In the genomic region with DNA sequence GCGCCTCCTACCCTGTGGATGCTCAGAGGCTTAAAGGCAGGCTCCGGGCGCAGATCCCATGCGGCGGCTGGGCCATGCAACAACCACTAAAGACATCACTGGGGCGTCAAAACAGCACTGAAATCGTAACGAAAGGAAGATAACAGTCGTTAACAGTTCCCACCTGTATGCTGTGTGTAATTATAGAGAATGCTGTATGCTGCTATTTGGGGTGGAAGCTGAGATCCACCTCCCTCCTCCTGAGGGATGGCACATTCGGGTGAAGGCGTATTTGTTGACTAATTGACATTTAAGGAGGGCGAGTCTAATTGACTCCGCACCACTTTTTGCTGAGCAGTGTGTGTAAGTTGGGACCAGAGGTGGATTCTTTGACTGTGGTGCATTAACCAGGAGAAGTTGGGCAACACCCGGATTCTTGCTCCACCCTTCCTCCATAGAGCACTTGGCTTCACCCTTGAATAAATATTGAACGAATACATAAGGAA, we compare ENCODE assay signal across 8 cellular contexts. TPM values are rescaled to one million over a fixed set of nuclear protein-coding genes. Genes with fewer than 3 reads are reported as not detected.
DNase-seq lines count a peak whose midpoint lies in the region; TF ChIP-seq lines count a peak whose summit lies in the region.

No MANE protein-coding gene starts in this region.

- H3K4me3 Mint-ChIP-seq in activated naive CD4-positive, alpha-beta T cell treated with anti-CD3 and anti-CD28 coated beads for 36 hours = peak overlapping the region; percentile 95

- H3K36me3 ChIP-seq in HEK293 (ENCODE audit: control insufficient read depth in 2 of 2, insufficient read depth in 1 of 2, low read length in 2 of 2) (peaks cover 0 to 13% of the 10 kb centered on the region in 2 experiments; a peak in 1 of 3 replicates), osteoblast (ENCODE audit: insufficient read depth, low read length) (peaks cover 3% of the 10 kb centered on the region)

- peak overlapping the region; percentile 98 for H3K4me2 ChIP-seq in osteoblast (ENCODE audit: insufficient read depth, low read length)

- H3K27me3 Mint-ChIP-seq in activated naive CD4-positive, alpha-beta T cell treated with anti-CD3 and anti-CD28 coated beads for 36 hours (ENCODE audit: low read depth) = peaks cover 1% of the 10 kb centered on the region

- peak; percentile 62 for DNase-seq in activated naive CD4-positive, alpha-beta T cell treated with anti-CD3 and anti-CD28 coated beads for 36 hours
- no peak for DNase-seq in activated naive CD4-positive, alpha-beta T cell (lab: John Stamatoyannopoulos, UW)
- DNase-seq in M059J (ENCODE audit: low read depth) (peak; percentile 54), fibroblast of the conjunctiva (ENCODE audit: low read depth) (peak; percentile 5), osteoblast (ENCODE audit: insufficient read length, low spot score, missing footprints) (peak; percentile 29), NCI-H2196 treated with DMSO at 0.1 percent for 48 hours (lab: John Stamatoyannopoulos, UW; ENCODE audit: unreplicated experiment) (no peak)
- DNase-seq in activated CD4-positive, alpha-beta T cell treated with anti-CD3 and anti-CD28 coated beads, Interleukin-2, amount 50 U/mL, for 4 hours = peak; percentile 52 to 57

- CTCF ChIA-PET in activated naive CD4-positive, alpha-beta T cell treated with anti-CD3 and anti-CD28 coated beads for 36 hours (lab: Charles Lee) = no interaction called here
- CTCF ChIA-PET in HEK293 (lab: Yijun Ruan, JAX) = no interaction called here

- peak overlapping the region; percentile 100 for H2AFZ ChIP-seq in osteoblast (ENCODE audit: low read length)

- POLR2A ChIA-PET in HEK293 (lab: Yijun Ruan, JAX) = interaction anchor here (1.3 to 2.6 kb wide), 4 partner anchors 24 to 229 kb away, joined by 3 to 11 read pairs (median 4); a partner anchor contains a TSS

- peak overlapping the region; percentile 92 for H3K27ac Mint-ChIP-seq in activated naive CD4-positive, alpha-beta T cell treated with anti-CD3 and anti-CD28 coated beads for 36 hours

- H3K27ac ChIP-seq in HEK293 (ENCODE audit: extremely low read depth, low read depth, low read length) (peak overlapping the region; percentile 73; the same call in 1 of the 2 replicates), osteoblast (ENCODE audit: low read depth, low read length) (peak overlapping the region; percentile 96)

- H3K27me3 ChIP-seq in osteoblast (ENCODE audit: insufficient read depth, low read length) = no peaks in the 10 kb centered on the region

- H3K9me3 ChIP-seq in HEK293 (ENCODE audit: control insufficient read depth, insufficient read depth, low read depth, low read length) (no peaks in the 10 kb centered on the region), osteoblast (ENCODE audit: low read depth, low read length) (no peaks in the 10 kb centered on the region)

- H4K20me1 ChIP-seq in osteoblast (ENCODE audit: insufficient read depth, low read length) = peaks cover 11% of the 10 kb centered on the region

- peaks cover 30% of the 10 kb centered on the region for H3K79me2 ChIP-seq in osteoblast (ENCODE audit: insufficient read depth, low read length)

- peaks cover 15% of the 10 kb centered on the region for H3K4me1 Mint-ChIP-seq in activated naive CD4-positive, alpha-beta T cell treated with anti-CD3 and anti-CD28 coated beads for 36 hours (ENCODE audit: low read depth)

- no peaks in the 10 kb centered on the region for H3K36me3 Mint-ChIP-seq in activated naive CD4-positive, alpha-beta T cell treated with anti-CD3 and anti-CD28 coated beads for 36 hours (ENCODE audit: low read depth)

- TF ChIP-seq CTCF in HEK293 (tag by site-specific recombination; IDR thresholded peaks at IDR 0.05) (no peak), osteoblast (IDR thresholded peaks at IDR 0.05; ENCODE audit: extremely low read depth, low read depth, low read length) (no peak)

- no peaks in the 10 kb centered on the region for H3K9me3 Mint-ChIP-seq in activated naive CD4-positive, alpha-beta T cell treated with anti-CD3 and anti-CD28 coated beads for 36 hours

- H3K4me3 ChIP-seq in HEK293 (ENCODE audit: low read depth, low read length) (peak overlapping the region; percentile 83), osteoblast (ENCODE audit: insufficient read depth, low read length) (peak overlapping the region; percentile 100)

- intact Hi-C loops in activated naive CD4-positive, alpha-beta T cell treated with anti-CD3 and anti-CD28 coated beads for 36 hours (cut with micrococcal nuclease) = loop anchor here (1.0 to 5.0 kb wide), 3 partner anchors 221 to 1607 kb away; a partner anchor contains a TSS

- H3K4me1 ChIP-seq in HEK293 (ENCODE audit: control insufficient read depth, insufficient read depth, low read length) = no peaks in the 10 kb centered on the region
- peaks cover 14% of the 10 kb centered on the region for H3K4me1 ChIP-seq in osteoblast (ENCODE audit: insufficient read depth, low read length)

TF ChIP-seq in HEK293, 187 proteins besides CTCF, POLR2A, EP300 and RAD21 (continues in another document):
- TF ChIP-seq ZNF350 (tag by site-specific recombination; IDR thresholded peaks at IDR 0.05) = no peak
- no peak for TF ChIP-seq ZBTB48 (tag by site-specific recombination; IDR thresholded peaks at IDR 0.05)
- no peak for TF ChIP-seq SALL2 (tag by site-specific recombination; IDR thresholded peaks at IDR 0.05; ENCODE audit: borderline replicate concordance)
- TF ChIP-seq, protein P1, sequence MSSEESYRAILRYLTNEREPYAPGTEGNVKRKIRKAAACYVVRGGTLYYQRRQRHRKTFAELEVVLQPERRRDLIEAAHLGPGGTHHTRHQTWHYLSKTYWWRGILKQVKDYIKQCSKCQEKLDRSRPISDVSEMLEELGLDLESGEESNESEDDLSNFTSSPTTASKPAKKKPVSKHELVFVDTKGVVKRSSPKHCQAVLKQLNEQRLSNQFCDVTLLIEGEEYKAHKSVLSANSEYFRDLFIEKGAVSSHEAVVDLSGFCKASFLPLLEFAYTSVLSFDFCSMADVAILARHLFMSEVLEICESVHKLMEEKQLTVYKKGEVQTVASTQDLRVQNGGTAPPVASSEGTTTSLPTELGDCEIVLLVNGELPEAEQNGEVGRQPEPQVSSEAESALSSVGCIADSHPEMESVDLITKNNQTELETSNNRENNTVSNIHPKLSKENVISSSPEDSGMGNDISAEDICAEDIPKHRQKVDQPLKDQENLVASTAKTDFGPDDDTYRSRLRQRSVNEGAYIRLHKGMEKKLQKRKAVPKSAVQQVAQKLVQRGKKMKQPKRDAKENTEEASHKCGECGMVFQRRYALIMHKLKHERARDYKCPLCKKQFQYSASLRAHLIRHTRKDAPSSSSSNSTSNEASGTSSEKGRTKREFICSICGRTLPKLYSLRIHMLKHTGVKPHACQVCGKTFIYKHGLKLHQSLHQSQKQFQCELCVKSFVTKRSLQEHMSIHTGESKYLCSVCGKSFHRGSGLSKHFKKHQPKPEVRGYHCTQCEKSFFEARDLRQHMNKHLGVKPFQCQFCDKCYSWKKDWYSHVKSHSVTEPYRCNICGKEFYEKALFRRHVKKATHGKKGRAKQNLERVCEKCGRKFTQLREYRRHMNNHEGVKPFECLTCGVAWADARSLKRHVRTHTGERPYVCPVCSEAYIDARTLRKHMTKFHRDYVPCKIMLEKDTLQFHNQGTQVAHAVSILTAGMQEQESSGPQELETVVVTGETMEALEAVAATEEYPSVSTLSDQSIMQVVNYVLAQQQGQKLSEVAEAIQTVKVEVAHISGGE (tag by site-specific recombination; conservative IDR thresholded peaks at IDR 0.05; ENCODE audit: low read depth) = no peak; the same call in 1 of the 2 replicates
- TF ChIP-seq ZBTB20 (tag by site-specific recombination; IDR thresholded peaks at IDR 0.05) = peak; percentile 66
- TF ChIP-seq, protein P2, sequence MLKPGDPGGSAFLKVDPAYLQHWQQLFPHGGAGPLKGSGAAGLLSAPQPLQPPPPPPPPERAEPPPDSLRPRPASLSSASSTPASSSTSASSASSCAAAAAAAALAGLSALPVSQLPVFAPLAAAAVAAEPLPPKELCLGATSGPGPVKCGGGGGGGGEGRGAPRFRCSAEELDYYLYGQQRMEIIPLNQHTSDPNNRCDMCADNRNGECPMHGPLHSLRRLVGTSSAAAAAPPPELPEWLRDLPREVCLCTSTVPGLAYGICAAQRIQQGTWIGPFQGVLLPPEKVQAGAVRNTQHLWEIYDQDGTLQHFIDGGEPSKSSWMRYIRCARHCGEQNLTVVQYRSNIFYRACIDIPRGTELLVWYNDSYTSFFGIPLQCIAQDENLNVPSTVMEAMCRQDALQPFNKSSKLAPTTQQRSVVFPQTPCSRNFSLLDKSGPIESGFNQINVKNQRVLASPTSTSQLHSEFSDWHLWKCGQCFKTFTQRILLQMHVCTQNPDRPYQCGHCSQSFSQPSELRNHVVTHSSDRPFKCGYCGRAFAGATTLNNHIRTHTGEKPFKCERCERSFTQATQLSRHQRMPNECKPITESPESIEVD (tag by site-specific recombination; IDR thresholded peaks at IDR 0.05) = no peak
- no peak for TF ChIP-seq ZNF23 (tag by site-specific recombination; IDR thresholded peaks at IDR 0.05; ENCODE audit: borderline replicate concordance)
- TF ChIP-seq, protein P3, sequence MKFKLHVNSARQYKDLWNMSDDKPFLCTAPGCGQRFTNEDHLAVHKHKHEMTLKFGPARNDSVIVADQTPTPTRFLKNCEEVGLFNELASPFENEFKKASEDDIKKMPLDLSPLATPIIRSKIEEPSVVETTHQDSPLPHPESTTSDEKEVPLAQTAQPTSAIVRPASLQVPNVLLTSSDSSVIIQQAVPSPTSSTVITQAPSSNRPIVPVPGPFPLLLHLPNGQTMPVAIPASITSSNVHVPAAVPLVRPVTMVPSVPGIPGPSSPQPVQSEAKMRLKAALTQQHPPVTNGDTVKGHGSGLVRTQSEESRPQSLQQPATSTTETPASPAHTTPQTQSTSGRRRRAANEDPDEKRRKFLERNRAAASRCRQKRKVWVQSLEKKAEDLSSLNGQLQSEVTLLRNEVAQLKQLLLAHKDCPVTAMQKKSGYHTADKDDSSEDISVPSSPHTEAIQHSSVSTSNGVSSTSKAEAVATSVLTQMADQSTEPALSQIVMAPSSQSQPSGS (tag by site-specific recombination; IDR thresholded peaks at IDR 0.05; ENCODE audit: low read depth) = no peak
- TF ChIP-seq ZNF621 (tag by site-specific recombination; IDR thresholded peaks at IDR 0.05) = no peak
- TF ChIP-seq SP2 (tag by site-specific recombination; IDR thresholded peaks at IDR 0.05) = peak; percentile 12; the same call in 1 of the 2 replicates
- TF ChIP-seq ZNF843 (tag by site-specific recombination; IDR thresholded peaks at IDR 0.05) = 0 out of 2 replicates have a peak, but pooled peaks have one; percentile 8

RNA-seq across cellular contexts. Expression of a gene that starts 0.7 kb away (rescaled TPM):
- total RNA-seq in activated naive CD4-positive, alpha-beta T cell treated with anti-CD3 and anti-CD28 coated beads for 36 hours = 1 to 10 TPM; 6.7 to 6.8 TPM
- 11.4 and 12.7 TPM in 2 replicates for total RNA-seq in M059J (2014; rRNA removed; shearing (Covaris generic))
- total RNA-seq in osteoblast = 15.3 and 15.6 TPM in 2 replicates

Comparison
In these comparisons a context has a peak if more than half of its experiments do, and no peak if none do; other contexts are left out.
1. DNase-seq: peak in activated naive CD4-positive, alpha-beta T cell treated with anti-CD3 and anti-CD28 coated beads for 36 hours (single experiment), M059J (single experiment), activated CD4-positive, alpha-beta T cell treated with anti-CD3 and anti-CD28 coated beads, Interleukin-2, amount 50 U/mL, for 4 hours (2 of 2), fibroblast of the conjunctiva (single experiment) and osteoblast (single experiment); none in activated naive CD4-positive, alpha-beta T cell (0 of 4) and NCI-H2196 treated with DMSO at 0.1 percent for 48 hours (single experiment).